ENCODE assay signal across 19 cellular contexts in genomic region chr2:241810304-241811208, GRCh38. TPM values are rescaled to one million over a fixed set of nuclear protein-coding genes. Genes with fewer than 3 reads are reported as not detected.
DNase-seq lines count a peak whose midpoint lies in the region; ATAC-seq, FAIRE-seq and TF ChIP-seq lines count a peak whose summit lies in the region.
"Had no signal": no experiment of that assay in that cellular context is flagged by ENCODE, and none has a peak within 500 bp of the region (broad histone marks: within the 10 kb centered on the region; RNA-seq: fewer than 3 reads in every experiment).

No MANE protein-coding gene starts in this region.

- H3K4me3 ChIP-seq in GM12878 (no peak overlapping the region), psoas muscle (no peak overlapping the region)
- H3K4me3 ChIP-seq: ascending aorta, prostate gland had no signal

- FAIRE-seq in GM12878 (lab: Jason Lieb, UNC) = no peak

- in situ Hi-C loops in GM12878 (cut with MboI) = no loop called here

- no peak for TF ChIP-seq CTCF in GM12878 (IDR thresholded peaks at IDR 0.05 in 2 of 3, conservative IDR thresholded peaks at IDR 0.05 in 1 of 3; ENCODE audit: control insufficient read depth in 2 of 3, extremely low read depth in 1 of 3, insufficient read depth in 1 of 3, low read depth in 3 of 3, low read length in 3 of 3)
- no peak for TF ChIP-seq CTCF in psoas muscle (IDR thresholded peaks at IDR 0.05)

- H3K79me2 ChIP-seq in GM12878 (ENCODE audit: control insufficient read depth, insufficient read depth, low read length) = no peaks in the 10 kb centered on the region

- H3K36me3 ChIP-seq in GM12878 (ENCODE audit: control insufficient read depth in 2 of 2, insufficient read depth in 2 of 2, low read length in 1 of 2) = no peaks in the 10 kb centered on the region
- H3K36me3 ChIP-seq in psoas muscle (ENCODE audit: insufficient read depth in 1 of 2, low read depth in 1 of 2) = no peaks in the 10 kb centered on the region
- H3K36me3 ChIP-seq: ascending aorta, prostate gland had no signal

- H3K9me3 ChIP-seq in GM12878 (replicated peaks; ENCODE audit: control insufficient read depth, insufficient read depth, low read length) (no peaks in the 10 kb centered on the region), psoas muscle (no peaks in the 10 kb centered on the region)
- H3K9me3 ChIP-seq: ascending aorta, prostate gland had no signal

- no peaks in the 10 kb centered on the region for H3K27me3 ChIP-seq in GM12878 (replicated peaks in 1 of 2; ENCODE audit: control insufficient read depth in 2 of 2, insufficient read depth in 2 of 2, low read length in 1 of 2)
- H3K27me3 ChIP-seq in psoas muscle (ENCODE audit: insufficient read depth in 3 of 3, low read length in 2 of 3) = no peaks in the 10 kb centered on the region
- H3K27me3 ChIP-seq: ascending aorta had no signal

- DNase-seq in D341Med (ENCODE audit: low spot score) (peak; percentile 34), GM12878 (ENCODE audit: low read depth, low spot score) (no peak), iPS-NIHi11 (ENCODE audit: low spot score) (peak; percentile 23), psoas muscle (peak; percentile 36 to 84), AG08395 (ENCODE audit: low spot score) (no peak), NCI-H510A (lab: John Stamatoyannopoulos, UW) (no peak), middle frontal gyrus (ENCODE audit: extremely low spot score, low spot score) (no peak)
- DNase-seq: activated T-cell treated with anti-CD3 and anti-CD28 coated beads, Interleukin-2, amount 50 U/mL, for 1 hour; GDM1; IMR-90; mesendoderm; NCI-H1436 treated with DMSO at 0.1 percent for 48 hours; NCI-H82; SIG-M5; stimulated activated CD4-positive, alpha-beta T cell treated with anti-CD3 and anti-CD28 coated beads, Interleukin-4, amount 100 ng/mL, for 24 hours had no signal

- TF ChIP-seq RAD21 in GM12878 (IDR thresholded peaks at IDR 0.05; ENCODE audit: insufficient read depth, low read depth, low read length) = no peak

- CTCF ChIA-PET in GM12878 (lab: Yijun Ruan, JAX) = no interaction called here

- RAD21 ChIA-PET in GM12878 (lab: Charles Lee; ENCODE audit: unreplicated experiment) = interaction anchor here (1.3 kb wide), 1 partner anchor 78 kb away, joined by 3 read pairs; no protein-coding TSS in a partner anchor

- no peak overlapping the region for H3K27ac ChIP-seq in GM12878 (ENCODE audit: control insufficient read depth, insufficient read depth)
- no peak overlapping the region for H3K27ac ChIP-seq in psoas muscle
- H3K27ac ChIP-seq: ascending aorta, prostate gland had no signal

- no peak for TF ChIP-seq POLR2A in GM12878 (IDR thresholded peaks at IDR 0.05; ENCODE audit: low read depth, low read length)

- H2AFZ ChIP-seq in GM12878 (ENCODE audit: control insufficient read depth, low read depth, low read length) = no peak overlapping the region

- no peaks in the 10 kb centered on the region for H4K20me1 ChIP-seq in GM12878 (ENCODE audit: control insufficient read depth, insufficient read depth)

- BruUV-seq in GM12878 (replicated peaks; lab: Mats Ljungman, UMichigan) = no TSS peak

- POLR2A ChIA-PET in GM12878 (lab: Charles Lee) = no interaction called here

- WGBS in GM12878 (ENCODE audit: insufficient coverage, insufficient replicate concordance, low lambda C conversion rate, missing lambda C conversion rate) = 42% methylated on average over 28 of the region's 28 CpGs
- WGBS in psoas muscle, 3 donors = 29 to 33% (median 29%) methylated on average over 25 to 28 of the region's 28 CpGs

- H3K4me2 ChIP-seq in GM12878 (ENCODE audit: control insufficient read depth, insufficient read depth) = no peak overlapping the region

- intact Hi-C loops in GM12878 (cut with micrococcal nuclease; ENCODE audit: unreplicated experiment) = no loop called here
- intact Hi-C loops in psoas muscle (cut with DNase I) = no loop called here

- peaks cover 7% of the 10 kb centered on the region; the same call in 1 of the 2 replicates for H3K4me1 ChIP-seq in GM12878 (ENCODE audit: control insufficient read depth, insufficient read depth, low read length)
- peaks cover 21% of the 10 kb centered on the region for H3K4me1 ChIP-seq in psoas muscle
- H3K4me1 ChIP-seq: prostate gland had no signal

- H3K9ac ChIP-seq in GM12878 (ENCODE audit: control insufficient read depth, insufficient read depth, low read length) = no peak overlapping the region

- no peak for TF ChIP-seq EP300 in GM12878 (IDR thresholded peaks at IDR 0.05; ENCODE audit: borderline replicate concordance in 1 of 2, control insufficient read depth in 1 of 2, low read depth in 2 of 2, low read length in 2 of 2)

- ATAC-seq in GM12878 = peak; percentile 28
- ATAC-seq in psoas muscle = peak; percentile 65 to 74 (median 70)
- ATAC-seq in HG03521 (IDR thresholded peaks at IDR 0.05; ENCODE audit: unreplicated experiment) = no peak
- ATAC-seq: CD8-positive, alpha-beta T cell had no signal

- SMC1A ChIA-PET in GM12878 (lab: Charles Lee; ENCODE audit: uncharacterized antibody, unreplicated experiment) = no interaction called here

RNA-seq across cellular contexts. Expression of gene NEU4, which starts 1.6 kb away (rescaled TPM):
- total RNA-seq in GM12878 (2013; cell fraction: nucleolus; rRNA removed) = 1.1 and 1.3 TPM in 2 replicates
- total RNA-seq in GM12878 (2014; rRNA removed) (0.05 and 0.06 TPM in 2 replicates), GM12878 (2014; rRNA removed; fragmentation: Illumina TruSeq; extraction: Trizol) (0.05 TPM in 1 of 2 replicates, not detected in the other), GM12878 (2021) (0.28 and 0.98 TPM in 2 replicates), psoas muscle (10 to 100 TPM in 2 of 4 donors, 1 to 10 TPM in 1, under 1 TPM in 1; 0.44 to 18.0 (median 9.1) TPM)
- polyA plus RNA-seq in GM12878 (2011; ENCODE audit: low read depth) = not detected
- polyA plus RNA-seq in GM12878 (2011; rRNA removed) (not detected in 2 replicates), GM12878 (2014; fragmentation: Illumina TruSeq; extraction: Trizol) (0.01 TPM in 1 of 2 replicates, not detected in the other), GM12878 (2014; fragmentation: Nextera tagmentation; extraction: Ambion mirVana) (not detected), GM12878 (2014; rRNA removed) (0.08 and 0.14 TPM in 2 replicates), GM12878 (2016; fragmentation: Nextera tagmentation; extraction: Ambion mirVana) (under 1 TPM in 1 of 2 experiments, not detected in 1; 0.23 TPM), psoas muscle (10 to 100 TPM in 1 of 3 donors, 1 to 10 TPM in 1, under 1 TPM in 1; 0.73 to 54.6 (median 3.4) TPM)
- 0.06 and 0.12 TPM in 2 replicates for polyA plus RNA-seq in GM12878 (2011; cell fraction: cytosol; rRNA removed)
- polyA plus RNA-seq in GM12878 (2011; cell fraction: nucleus; rRNA removed) = 0.24 and 0.32 TPM in 2 replicates
- polyA plus RNA-seq in GM12878 (2012) = 0.31 and 0.56 TPM in 2 replicates
- 0.05 TPM in 1 of 2 replicates, not detected in the other for polyA minus RNA-seq in GM12878 (2011; rRNA and poly(A)+ RNA removed)
- polyA minus RNA-seq in GM12878 (2011; cell fraction: cytosol; rRNA and poly(A)+ RNA removed) = not detected in 2 replicates
- 0.86 TPM in 1 of 2 replicates, not detected in the other for polyA minus RNA-seq in GM12878 (2011; cell fraction: nucleus; rRNA and poly(A)+ RNA removed)
- total RNA-seq: ascending aorta, IMR-90 had no signal
- polyA plus RNA-seq: IMR-90 had no signal

RNA-seq across cellular contexts. Expression of gene GAL3ST2, which starts 33.9 kb away (rescaled TPM):
- total RNA-seq in GM12878 (2013; cell fraction: nucleolus; rRNA removed) = 0.58 and 0.86 TPM in 2 replicates
- 0.11 TPM in 1 of 2 replicates, not detected in the other for total RNA-seq in GM12878 (2014; rRNA removed)
- total RNA-seq in GM12878 (2014; rRNA removed; fragmentation: Illumina TruSeq; extraction: Trizol) = not detected in 2 replicates
- total RNA-seq in GM12878 (2021) = 0.36 and 0.48 TPM in 2 replicates
- polyA plus RNA-seq in GM12878 (2011; ENCODE audit: low read depth) = not detected
- polyA plus RNA-seq in GM12878 (2011; rRNA removed) = not detected in 2 replicates
- polyA plus RNA-seq in GM12878 (2011; cell fraction: cytosol; rRNA removed) = not detected in 2 replicates
- not detected in 2 replicates for polyA plus RNA-seq in GM12878 (2011; cell fraction: nucleus; rRNA removed)
- polyA plus RNA-seq in GM12878 (2012) = 0.11 and 0.15 TPM in 2 replicates
- not detected in 2 replicates for polyA plus RNA-seq in GM12878 (2014; fragmentation: Illumina TruSeq; extraction: Trizol)
- not detected for polyA plus RNA-seq in GM12878 (2014; fragmentation: Nextera tagmentation; extraction: Ambion mirVana)
- polyA plus RNA-seq in GM12878 (2014; rRNA removed) = 0.19 TPM in 1 of 2 replicates, not detected in the other
- under 1 TPM in 1 of 2 experiments, not detected in 1; 0.09 TPM for polyA plus RNA-seq in GM12878 (2016; fragmentation: Nextera tagmentation; extraction: Ambion mirVana)
- polyA minus RNA-seq in GM12878 (2011; rRNA and poly(A)+ RNA removed) = not detected in 2 replicates
- polyA minus RNA-seq in GM12878 (2011; cell fraction: cytosol; rRNA and poly(A)+ RNA removed) = not detected in 2 replicates
- 0.29 and 0.48 TPM in 2 replicates for polyA minus RNA-seq in GM12878 (2011; cell fraction: nucleus; rRNA and poly(A)+ RNA removed)
- under 1 TPM in 1 of 4 donors, not detected in 3; 0.16 TPM for total RNA-seq in psoas muscle
- under 1 TPM in 1 of 3 donors, not detected in 2; 0.14 TPM for polyA plus RNA-seq in psoas muscle
- total RNA-seq: ascending aorta, IMR-90 had no signal

RNA-seq across cellular contexts. Expression of gene PDCD1, which starts 48.1 kb away (rescaled TPM):
- total RNA-seq in GM12878 (2013; cell fraction: nucleolus; rRNA removed) = 10.1 and 11.8 TPM in 2 replicates
- 3.7 and 3.9 TPM in 2 replicates for total RNA-seq in GM12878 (2014; rRNA removed)
- 1.1 and 1.5 TPM in 2 replicates for total RNA-seq in GM12878 (2014; rRNA removed; fragmentation: Illumina TruSeq; extraction: Trizol)
- 3.6 and 4.0 TPM in 2 replicates for total RNA-seq in GM12878 (2021)
- 1.2 TPM for polyA plus RNA-seq in GM12878 (2011; ENCODE audit: low read depth)
- polyA plus RNA-seq in GM12878 (2011; rRNA removed) = 3.8 and 6.4 TPM in 2 replicates
- 11.9 and 20.2 TPM in 2 replicates for polyA plus RNA-seq in GM12878 (2011; cell fraction: cytosol; rRNA removed)
- 23.7 and 25.2 TPM in 2 replicates for polyA plus RNA-seq in GM12878 (2011; cell fraction: nucleus; rRNA removed)
- polyA plus RNA-seq in GM12878 (2012) = 5.5 and 7.3 TPM in 2 replicates
- 0.62 TPM in 1 of 2 replicates, not detected in the other for polyA plus RNA-seq in GM12878 (2014; fragmentation: Illumina TruSeq; extraction: Trizol)
- polyA plus RNA-seq in GM12878 (2014; fragmentation: Nextera tagmentation; extraction: Ambion mirVana) = not detected
- 4.2 and 4.6 TPM in 2 replicates for polyA plus RNA-seq in GM12878 (2014; rRNA removed)
- 1 to 10 TPM; 1.4 to 1.9 TPM for polyA plus RNA-seq in GM12878 (2016; fragmentation: Nextera tagmentation; extraction: Ambion mirVana)
- 2.3 and 12.1 TPM in 2 replicates for polyA minus RNA-seq in GM12878 (2011; rRNA and poly(A)+ RNA removed)
- polyA minus RNA-seq in GM12878 (2011; cell fraction: cytosol; rRNA and poly(A)+ RNA removed) = 5.8 and 7.2 TPM in 2 replicates
- 3.0 and 4.2 TPM in 2 replicates for polyA minus RNA-seq in GM12878 (2011; cell fraction: nucleus; rRNA and poly(A)+ RNA removed)
- total RNA-seq in psoas muscle = under 1 TPM in 2 of 4 donors, not detected in 2; 0.20 to 0.30 TPM
- polyA plus RNA-seq in psoas muscle = under 1 TPM; 0.03 to 0.06 (median 0.05) TPM
- total RNA-seq: ascending aorta, IMR-90 had no signal
- polyA plus RNA-seq: IMR-90 had no signal

RNA-seq across cellular contexts. Expression of gene RTP5, which starts 59.0 kb away (rescaled TPM):
- total RNA-seq in GM12878 (2013; cell fraction: nucleolus; rRNA removed) = not detected in 2 replicates
- not detected in 2 replicates for total RNA-seq in GM12878 (2014; rRNA removed)
- total RNA-seq in GM12878 (2014; rRNA removed; fragmentation: Illumina TruSeq; extraction: Trizol) = not detected in 2 replicates
- not detected in 2 replicates for total RNA-seq in GM12878 (2021)
- not detected for polyA plus RNA-seq in GM12878 (2011; ENCODE audit: low read depth)
- polyA plus RNA-seq in GM12878 (2011; rRNA removed) = not detected in 2 replicates
- polyA plus RNA-seq in GM12878 (2011; cell fraction: cytosol; rRNA removed) = not detected in 2 replicates
- polyA plus RNA-seq in GM12878 (2011; cell fraction: nucleus; rRNA removed) = 0.07 and 0.09 TPM in 2 replicates
- 0.15 and 0.17 TPM in 2 replicates for polyA plus RNA-seq in GM12878 (2012)
- polyA plus RNA-seq in GM12878 (2014; fragmentation: Illumina TruSeq; extraction: Trizol) = not detected in 2 replicates
- not detected for polyA plus RNA-seq in GM12878 (2014; fragmentation: Nextera tagmentation; extraction: Ambion mirVana)
- 0.05 TPM in 1 of 2 replicates, not detected in the other for polyA plus RNA-seq in GM12878 (2014; rRNA removed)
- not detected for polyA plus RNA-seq in GM12878 (2016; fragmentation: Nextera tagmentation; extraction: Ambion mirVana)
- polyA minus RNA-seq in GM12878 (2011; rRNA and poly(A)+ RNA removed) = not detected in 2 replicates
- not detected in 2 replicates for polyA minus RNA-seq in GM12878 (2011; cell fraction: cytosol; rRNA and poly(A)+ RNA removed)
- not detected in 2 replicates for polyA minus RNA-seq in GM12878 (2011; cell fraction: nucleus; rRNA and poly(A)+ RNA removed)
- total RNA-seq in psoas muscle = not detected
- under 1 TPM in 1 of 3 donors, not detected in 2; 0.01 TPM for polyA plus RNA-seq in psoas muscle
- total RNA-seq: ascending aorta, IMR-90 had no signal
- polyA plus RNA-seq: IMR-90 had no signal

Comparison
In these comparisons a context has a peak if more than half of its experiments do, and no peak if none do; other contexts are left out.
1. DNase-seq: peak in D341Med (single experiment), iPS-NIHi11 (single experiment) and psoas muscle (2 of 2); none in GM12878 (single experiment), AG08395 (single experiment), NCI-H510A (single experiment) and middle frontal gyrus (single experiment).